25 cellular contexts compared by ENCODE assay signal in the genomic region with DNA sequence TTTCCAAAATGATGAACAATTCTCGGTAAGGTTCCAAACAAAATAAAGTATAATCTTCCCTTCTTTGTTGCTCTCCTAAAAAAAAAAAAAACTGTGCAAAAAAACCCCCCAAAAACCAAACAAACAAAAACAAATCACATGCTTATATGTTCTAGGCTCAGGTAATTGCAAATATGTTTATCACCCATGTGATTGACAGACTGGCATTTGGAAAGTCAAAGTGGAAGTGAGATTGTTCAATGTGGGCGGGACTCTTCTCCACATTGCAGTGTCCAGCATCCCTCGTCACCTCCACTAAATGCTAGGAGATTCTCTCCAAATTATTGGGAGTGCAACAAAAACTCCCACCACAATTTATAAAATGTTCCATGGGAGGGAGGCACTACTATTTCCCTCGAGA. TPM values are rescaled to one million over a fixed set of nuclear protein-coding genes. Genes with fewer than 3 reads are reported as not detected.
DNase-seq lines count a peak whose midpoint lies in the region; ATAC-seq, FAIRE-seq and TF ChIP-seq lines count a peak whose summit lies in the region.
"Had no signal": no experiment of that assay in that cellular context is flagged by ENCODE, and none has a peak within 500 bp of the region (broad histone marks: within the 10 kb centered on the region; RNA-seq: fewer than 3 reads in every experiment).

No MANE protein-coding gene starts in this region.

- no peak for TF ChIP-seq CTCF in GM12878 (IDR thresholded peaks at IDR 0.05 in 2 of 3, conservative IDR thresholded peaks at IDR 0.05 in 1 of 3; ENCODE audit: control insufficient read depth in 2 of 3, extremely low read depth in 1 of 3, insufficient read depth in 1 of 3, low read depth in 3 of 3, low read length in 3 of 3)

- H3K9me3 ChIP-seq in GM12878 (replicated peaks; ENCODE audit: control insufficient read depth, insufficient read depth, low read length) = no peaks in the 10 kb centered on the region
- H3K9me3 ChIP-seq: A549; BLaER1 treated with 17β-estradiol and CSF1 and Interleukin-3, amounts not matched to agents 10 nM and 100 nM had no signal

- no peaks in the 10 kb centered on the region for H3K27me3 ChIP-seq in GM12878 (replicated peaks in 1 of 2; ENCODE audit: control insufficient read depth in 2 of 2, insufficient read depth in 2 of 2, low read length in 1 of 2)
- H3K27me3 ChIP-seq: BLaER1 treated with 17β-estradiol and CSF1 and Interleukin-3, amounts not matched to agents 10 nM and 100 nM had no signal

- BruUV-seq in GM12878 (replicated peaks; lab: Mats Ljungman, UMichigan) = no TSS peak

- no peak overlapping the region for H2AFZ ChIP-seq in GM12878 (ENCODE audit: control insufficient read depth, low read depth, low read length)

- DNase-seq in CD1c-positive myeloid dendritic cell (ENCODE audit: extremely low spot score) (peak; percentile 14), GM12878 (ENCODE audit: low read depth, low spot score) (no peak)
- DNase-seq: AML-193; CD4-positive, alpha-beta memory T cell; CD4-positive, CD25-positive, alpha-beta regulatory T cell; CD8-positive, alpha-beta memory T cell; COR-L47; DMS 273 treated with DMSO at 0.1 percent for 48 hours; DMS153; DMS53; DMS79; DND-41; EL; GDM1 had no signal

- H3K27ac Mint-ChIP-seq in stimulated activated memory B cell treated with anti-CD40 and anti-IgM and Interleukin-4, amounts not matched to agents 10 μg/mL and 1 μg/mL and 100 μg/mL, for 72 hours = no peak overlapping the region
- H3K27ac Mint-ChIP-seq: B cell; CD4-positive, alpha-beta memory T cell; CD4-positive, CD25-positive, alpha-beta regulatory T cell had no signal

- no peak overlapping the region for H3K27ac ChIP-seq in GM12878 (ENCODE audit: control insufficient read depth, insufficient read depth)
- H3K27ac ChIP-seq: 22Rv1; A549; BLaER1 treated with 17β-estradiol and CSF1 and Interleukin-3, amounts not matched to agents 10 nM and 100 nM; C4-2B had no signal

- ATAC-seq in GM12878 (no peak), GM21367 (IDR thresholded peaks at IDR 0.05; ENCODE audit: unreplicated experiment) (no peak), HG03442 (IDR thresholded peaks at IDR 0.05; ENCODE audit: unreplicated experiment) (no peak)
- ATAC-seq in stimulated activated memory B cell treated with anti-CD40 and anti-IgM and Interleukin-4, amounts not matched to agents 10 μg/mL and 1 μg/mL and 100 μg/mL, for 72 hours = peak; percentile 45
- ATAC-seq: A549 had no signal

- POLR2A ChIA-PET in GM12878 (lab: Charles Lee) = no interaction called here

- H3K9me3 Mint-ChIP-seq in stimulated activated memory B cell treated with anti-CD40 and anti-IgM and Interleukin-4, amounts not matched to agents 10 μg/mL and 1 μg/mL and 100 μg/mL, for 72 hours = no peaks in the 10 kb centered on the region

- H3K4me2 ChIP-seq in GM12878 (ENCODE audit: control insufficient read depth, insufficient read depth) = no peak overlapping the region
- H3K4me2 ChIP-seq: A549 had no signal

- no peaks in the 10 kb centered on the region for H3K4me1 Mint-ChIP-seq in stimulated activated memory B cell treated with anti-CD40 and anti-IgM and Interleukin-4, amounts not matched to agents 10 μg/mL and 1 μg/mL and 100 μg/mL, for 72 hours
- H3K4me1 Mint-ChIP-seq: B cell; CD4-positive, alpha-beta memory T cell; CD4-positive, CD25-positive, alpha-beta regulatory T cell; CD8-positive, alpha-beta memory T cell had no signal

- RAD21 ChIA-PET in GM12878 (lab: Charles Lee; ENCODE audit: unreplicated experiment) = no interaction called here

- intact Hi-C loops in GM12878 (cut with micrococcal nuclease; ENCODE audit: unreplicated experiment) = no loop called here

- no peaks in the 10 kb centered on the region for H3K36me3 Mint-ChIP-seq in stimulated activated memory B cell treated with anti-CD40 and anti-IgM and Interleukin-4, amounts not matched to agents 10 μg/mL and 1 μg/mL and 100 μg/mL, for 72 hours
- H3K36me3 Mint-ChIP-seq: CD4-positive, alpha-beta memory T cell; CD4-positive, CD25-positive, alpha-beta regulatory T cell; CD8-positive, alpha-beta memory T cell had no signal

- no peak for FAIRE-seq in GM12878 (lab: Jason Lieb, UNC)
- FAIRE-seq: A549, GM12891, GM19239 had no signal

- no peak overlapping the region for H3K4me3 Mint-ChIP-seq in stimulated activated memory B cell treated with anti-CD40 and anti-IgM and Interleukin-4, amounts not matched to agents 10 μg/mL and 1 μg/mL and 100 μg/mL, for 72 hours
- H3K4me3 Mint-ChIP-seq: B cell; CD4-positive, alpha-beta memory T cell; CD4-positive, CD25-positive, alpha-beta regulatory T cell; CD8-positive, alpha-beta memory T cell had no signal

- SMC1A ChIA-PET in GM12878 (lab: Charles Lee; ENCODE audit: uncharacterized antibody, unreplicated experiment) = no interaction called here

- TF ChIP-seq EP300 in GM12878 (IDR thresholded peaks at IDR 0.05; ENCODE audit: borderline replicate concordance in 1 of 2, control insufficient read depth in 1 of 2, low read depth in 2 of 2, low read length in 2 of 2) = no peak

- TF ChIP-seq RAD21 in GM12878 (IDR thresholded peaks at IDR 0.05; ENCODE audit: insufficient read depth, low read depth, low read length) = no peak

- H3K4me1 ChIP-seq in GM12878 (ENCODE audit: control insufficient read depth, insufficient read depth, low read length) = no peaks in the 10 kb centered on the region
- H3K4me1 ChIP-seq: A549 had no signal

- TF ChIP-seq POLR2A in GM12878 (IDR thresholded peaks at IDR 0.05; ENCODE audit: low read depth, low read length) = no peak

- H3K4me3 ChIP-seq in GM12878 = no peak overlapping the region
- H3K4me3 ChIP-seq: A549; BLaER1 treated with 17β-estradiol and CSF1 and Interleukin-3, amounts not matched to agents 10 nM and 100 nM had no signal

- no peaks in the 10 kb centered on the region for H3K27me3 Mint-ChIP-seq in stimulated activated memory B cell treated with anti-CD40 and anti-IgM and Interleukin-4, amounts not matched to agents 10 μg/mL and 1 μg/mL and 100 μg/mL, for 72 hours

- H3K36me3 ChIP-seq in GM12878 (ENCODE audit: control insufficient read depth in 2 of 2, insufficient read depth in 2 of 2, low read length in 1 of 2) = no peaks in the 10 kb centered on the region
- H3K36me3 ChIP-seq: BLaER1 treated with 17β-estradiol and CSF1 and Interleukin-3, amounts not matched to agents 10 nM and 100 nM had no signal

- CTCF ChIA-PET in GM12878 (lab: Yijun Ruan, JAX) = no interaction called here

- H3K9ac ChIP-seq in GM12878 (ENCODE audit: control insufficient read depth, insufficient read depth, low read length) = no peak overlapping the region
- H3K9ac ChIP-seq: BLaER1 treated with 17β-estradiol and CSF1 and Interleukin-3, amounts not matched to agents 10 nM and 100 nM had no signal

- H3K79me2 ChIP-seq in GM12878 (ENCODE audit: control insufficient read depth, insufficient read depth, low read length) = no peaks in the 10 kb centered on the region

- 0% methylated on average over 4 of the region's 4 CpGs for WGBS in GM12878 (ENCODE audit: insufficient coverage, insufficient replicate concordance, low lambda C conversion rate, missing lambda C conversion rate)

- no peaks in the 10 kb centered on the region for H4K20me1 ChIP-seq in GM12878 (ENCODE audit: control insufficient read depth, insufficient read depth)
- H4K20me1 ChIP-seq: BLaER1 treated with 17β-estradiol and CSF1 and Interleukin-3, amounts not matched to agents 10 nM and 100 nM had no signal

- in situ Hi-C loops in GM12878 (cut with MboI) = no loop called here

TF ChIP-seq in GM12878, 131 proteins besides CTCF, POLR2A, EP300 and RAD21:
- TF ChIP-seq PKNOX1 (IDR thresholded peaks at IDR 0.05) = peak; percentile 80
- peak; percentile 55 for TF ChIP-seq PBX3 (IDR thresholded peaks at IDR 0.05; ENCODE audit: insufficient replicate concordance, low read depth, low read length)
- TF ChIP-seq PML (IDR thresholded peaks at IDR 0.05; ENCODE audit: low read length) = no peak

RNA-seq across cellular contexts. Expression of gene CACNA1D, which starts 57.6 kb away (rescaled TPM):
- 33.0 and 37.2 TPM in 2 replicates for total RNA-seq in GM12878 (2013; cell fraction: nucleolus; rRNA removed)
- 1.6 and 1.7 TPM in 2 replicates for total RNA-seq in GM12878 (2014; rRNA removed)
- total RNA-seq in GM12878 (2014; rRNA removed; fragmentation: Illumina TruSeq; extraction: Trizol) = 1.6 and 1.9 TPM in 2 replicates
- 2.6 and 2.7 TPM in 2 replicates for total RNA-seq in GM12878 (2021)
- polyA plus RNA-seq in GM12878 (2011; ENCODE audit: low read depth) = 0.51 TPM
- polyA plus RNA-seq in GM12878 (2011; rRNA removed) = 21.1 and 24.4 TPM in 2 replicates
- 10.3 and 10.5 TPM in 2 replicates for polyA plus RNA-seq in GM12878 (2011; cell fraction: cytosol; rRNA removed)
- polyA plus RNA-seq in GM12878 (2011; cell fraction: nucleus; rRNA removed) = 63.6 and 84.9 TPM in 2 replicates
- polyA plus RNA-seq in GM12878 (2012) = 0.88 and 1.7 TPM in 2 replicates
- 2.0 and 3.2 TPM in 2 replicates for polyA plus RNA-seq in GM12878 (2014; fragmentation: Illumina TruSeq; extraction: Trizol)
- polyA plus RNA-seq in GM12878 (2014; fragmentation: Nextera tagmentation; extraction: Ambion mirVana) = under 1 TPM; 0.48 to 0.77 TPM
- 1.3 and 2.0 TPM in 2 replicates for polyA plus RNA-seq in GM12878 (2014; rRNA removed)
- polyA plus RNA-seq in GM12878 (2016; fragmentation: Nextera tagmentation; extraction: Ambion mirVana) = under 1 TPM; 0.21 to 0.44 TPM
- 66.7 and 68.7 TPM in 2 replicates for polyA minus RNA-seq in GM12878 (2011; rRNA and poly(A)+ RNA removed)
- polyA minus RNA-seq in GM12878 (2011; cell fraction: cytosol; rRNA and poly(A)+ RNA removed) = 4.5 and 7.7 TPM in 2 replicates
- polyA minus RNA-seq in GM12878 (2011; cell fraction: nucleus; rRNA and poly(A)+ RNA removed) = 65.9 and 93.0 TPM in 2 replicates
- total RNA-seq: A172; CD4-positive, alpha-beta memory T cell had no signal
